In genomic region chr1:22776051-22776611, GRCh38 we compare ENCODE assay signal across 28 cellular contexts.
A peak's percentile ranks its signal among the peaks of the same experiment; 100 is the strongest.
DNase-seq lines count a peak whose midpoint lies in the region; ATAC-seq and TF ChIP-seq lines count a peak whose summit lies in the region.
"Had no signal": no experiment of that assay in that cellular context is flagged by ENCODE, and none has a peak within 500 bp of the region (broad histone marks: within the 10 kb centered on the region; RNA-seq: fewer than 3 reads in every experiment).

No MANE protein-coding gene starts in this region.

- H3K9ac ChIP-seq in SK-N-SH (no peak overlapping the region), endodermal cell (ENCODE audit: extremely low read depth, low read length, poor library complexity, severe bottlenecking) (no peak overlapping the region)

- H3K9me3 ChIP-seq in SK-N-SH = no peaks in the 10 kb centered on the region
- no peaks in the 10 kb centered on the region for H3K9me3 ChIP-seq in endodermal cell (ENCODE audit: control insufficient read depth, low read length)
- H3K9me3 ChIP-seq: colonic mucosa, MG63, tibial nerve had no signal

- H3K4me2 ChIP-seq in SK-N-SH = no peak overlapping the region
- H3K4me2 ChIP-seq: smooth muscle cell had no signal

- DNase-seq in SK-N-SH (peak; percentile 57), NCI-H146 treated with DMSO at 0.1 percent for 48 hours (lab: John Stamatoyannopoulos, UW; ENCODE audit: unreplicated experiment) (peak; percentile 43), endodermal cell (no peak), progenitor cell of endocrine pancreas (ENCODE audit: low spot score, unreplicated experiment) (no peak)
- DNase-seq: activated CD4-positive, alpha-beta T cell treated with anti-CD3 and anti-CD28 coated beads, Interleukin-2, amount 50 U/mL, for 1 hour; activated CD8-positive, alpha-beta memory T cell treated with anti-CD3 and anti-CD28 coated beads, Interleukin-2, amount 50 U/mL, for 4 hours; activated effector memory CD4-positive, alpha-beta T cell treated with Interleukin-2 at 50 U/mL for 16 hours; brain microvascular endothelial cell; CD4-positive, alpha-beta T cell; colonic mucosa; MG63; NCI-H2029; NCI-H510A treated with DMSO at 0.1 percent for 48 hours; OCI-M1; SIG-M5; stimulated activated CD4-positive, alpha-beta T cell treated with anti-CD3 and anti-CD28 coated beads, Interleukin-4, amount 100 ng/mL, for 24 hours; WERI-Rb-1 had no signal

- CTCF ChIA-PET in SK-N-SH (lab: Yijun Ruan, JAX) = interaction anchor here (0.9 to 1.0 kb wide), 2 partner anchors 72 to 86 kb away, joined by 3 to 4 read pairs; no protein-coding TSS in a partner anchor

- peaks cover 0 to 31% of the 10 kb centered on the region in 2 experiments; a peak in 1 of 4 replicates for H3K4me1 ChIP-seq in SK-N-SH (ENCODE audit: control insufficient read depth in 1 of 2, insufficient read depth in 2 of 2, low read depth in 1 of 2, low read length in 1 of 2)
- no peaks in the 10 kb centered on the region for H3K4me1 ChIP-seq in endodermal cell (ENCODE audit: control insufficient read depth, insufficient read depth, low read length)
- H3K4me1 ChIP-seq: colonic mucosa had no signal

- H3K9me3 Mint-ChIP-seq in endodermal cell = no peaks in the 10 kb centered on the region
- H3K9me3 Mint-ChIP-seq in progenitor cell of endocrine pancreas (ENCODE audit: low read depth) = no peaks in the 10 kb centered on the region
- H3K9me3 Mint-ChIP-seq: CD4-positive, alpha-beta T cell; neural crest cell; stimulated activated naive CD8-positive, alpha-beta T cell treated with anti-CD3 and anti-CD28 coated beads, Interleukin-15, Interleukin-2, amounts not matched to agents 100 ng/mL and 50 ng/mL, for 24 hours; T-helper 1 cell treated with Interleukin-12 subunit alpha and Interleukin-12 subunit beta and Interleukin-4 antibody, amounts not matched to agents 30 μg/mL and 1 μg/mL, for 36 hours had no signal

- ATAC-seq in SK-N-SH treated with all-trans-retinoic acid at 6 μM for 48 hours (no peak), GM21786 (IDR thresholded peaks at IDR 0.05; ENCODE audit: unreplicated experiment) (no peak), HG03095 (IDR thresholded peaks at IDR 0.05; ENCODE audit: unreplicated experiment) (no peak), HG03442 (IDR thresholded peaks at IDR 0.05; ENCODE audit: unreplicated experiment) (no peak)
- ATAC-seq: left lobe of liver had no signal

- H3K36me3 ChIP-seq in SK-N-SH (replicated peaks in 1 of 2; ENCODE audit: control insufficient read depth in 1 of 2, insufficient read depth in 2 of 2, low read length in 1 of 2) (no peaks in the 10 kb centered on the region), endodermal cell (ENCODE audit: control insufficient read depth, insufficient read depth, low read length) (no peaks in the 10 kb centered on the region)
- H3K36me3 ChIP-seq: brain microvascular endothelial cell, colonic mucosa, MG63, tibial nerve, WERI-Rb-1 had no signal

- no peaks in the 10 kb centered on the region for H3F3A ChIP-seq in SK-N-SH (replicated peaks; ENCODE audit: insufficient read depth)

- H2AFZ ChIP-seq in SK-N-SH (ENCODE audit: low read depth) = no peak overlapping the region

- peak; percentile 36; the same call in 1 of the 2 replicates for TF ChIP-seq RAD21 in SK-N-SH (IDR thresholded peaks at IDR 0.05; ENCODE audit: low read length)

- no peak overlapping the region for H3K4me3 ChIP-seq in SK-N-SH (ENCODE audit: low read depth in 2 of 2, low read length in 1 of 2)
- no peak overlapping the region for H3K4me3 ChIP-seq in endodermal cell (ENCODE audit: low read length)
- H3K4me3 ChIP-seq: colonic mucosa, MG63, smooth muscle cell, tibial nerve had no signal

- H4K20me1 ChIP-seq in SK-N-SH (ENCODE audit: insufficient read depth) = peaks cover 11% of the 10 kb centered on the region; the same call in 1 of the 2 replicates

- H3K27ac Mint-ChIP-seq in endodermal cell (no peak overlapping the region), progenitor cell of endocrine pancreas (peak overlapping the region; percentile 68)
- H3K27ac Mint-ChIP-seq: CD4-positive, alpha-beta T cell; stimulated activated naive CD8-positive, alpha-beta T cell treated with anti-CD3 and anti-CD28 coated beads, Interleukin-15, Interleukin-2, amounts not matched to agents 100 ng/mL and 50 ng/mL, for 24 hours; T-helper 1 cell treated with Interleukin-12 subunit alpha and Interleukin-12 subunit beta and Interleukin-4 antibody, amounts not matched to agents 30 μg/mL and 1 μg/mL, for 36 hours had no signal

- H3K27me3 ChIP-seq in SK-N-SH (ENCODE audit: insufficient read depth) (no peaks in the 10 kb centered on the region), endodermal cell (ENCODE audit: control insufficient read depth, insufficient read depth, low read length, poor library complexity, severe bottlenecking) (no peaks in the 10 kb centered on the region)
- H3K27me3 ChIP-seq: brain microvascular endothelial cell, colonic mucosa, MG63, tibial nerve had no signal

- 82% methylated on average over 9 of the region's 10 CpGs for WGBS in SK-N-SH (ENCODE audit: low lambda C conversion rate)
- 79 to 86% methylated on average over 4 to 10 of the region's 10 CpGs for WGBS in endodermal cell (ENCODE audit: insufficient coverage in 1 of 2, insufficient read length in 1 of 2), 2 experiments

- H3K4me1 Mint-ChIP-seq in endodermal cell (peaks cover 10% of the 10 kb centered on the region), progenitor cell of endocrine pancreas (ENCODE audit: low read depth) (peaks cover 23% of the 10 kb centered on the region)

- POLR2A ChIA-PET in SK-N-SH (lab: Yijun Ruan, JAX) = no interaction called here

- H3K27me3 Mint-ChIP-seq in endodermal cell (ENCODE audit: insufficient read depth) (peaks cover 25% of the 10 kb centered on the region), progenitor cell of endocrine pancreas (no peaks in the 10 kb centered on the region)

- no peak for TF ChIP-seq CTCF in SK-N-SH (IDR thresholded peaks at IDR 0.05)
- TF ChIP-seq CTCF in endodermal cell (conservative IDR thresholded peaks at IDR 0.05) = peak; percentile 19
- TF ChIP-seq CTCF in progenitor cell of endocrine pancreas (IDR thresholded peaks at IDR 0.05; ENCODE audit: unreplicated experiment) = no peak

- TF ChIP-seq EP300 in SK-N-SH (IDR thresholded peaks at IDR 0.05; ENCODE audit: borderline replicate concordance in 1 of 2, low read depth in 1 of 2, low read length in 1 of 2) = no peak

- H3K4me3 Mint-ChIP-seq in endodermal cell (no peak overlapping the region), progenitor cell of endocrine pancreas (ENCODE audit: low read depth) (no peak overlapping the region)
- H3K4me3 Mint-ChIP-seq: CD4-positive, alpha-beta T cell; neural crest cell; stimulated activated naive CD8-positive, alpha-beta T cell treated with anti-CD3 and anti-CD28 coated beads, Interleukin-15, Interleukin-2, amounts not matched to agents 100 ng/mL and 50 ng/mL, for 24 hours; T-helper 1 cell treated with Interleukin-12 subunit alpha and Interleukin-12 subunit beta and Interleukin-4 antibody, amounts not matched to agents 30 μg/mL and 1 μg/mL, for 36 hours had no signal

- H3K9me2 ChIP-seq in SK-N-SH = no peaks in the 10 kb centered on the region

- no peaks in the 10 kb centered on the region for H3K36me3 Mint-ChIP-seq in endodermal cell (ENCODE audit: low read depth)
- no peaks in the 10 kb centered on the region for H3K36me3 Mint-ChIP-seq in progenitor cell of endocrine pancreas (ENCODE audit: insufficient read depth)

- peaks cover 25% of the 10 kb centered on the region; the same call in 1 of the 2 replicates for H3K79me2 ChIP-seq in SK-N-SH (ENCODE audit: insufficient read depth)

- H3K27ac ChIP-seq in SK-N-SH (ENCODE audit: low read depth in 2 of 2, low read length in 1 of 2) (no peak overlapping the region), endodermal cell (ENCODE audit: low read depth, low read length) (peak overlapping the region; percentile 4)
- H3K27ac ChIP-seq: brain microvascular endothelial cell, colonic mucosa, HL-60, WERI-Rb-1 had no signal

TF ChIP-seq in SK-N-SH, 30 proteins besides CTCF, POLR2A, EP300 and RAD21:
- TF ChIP-seq FOSL2 (IDR thresholded peaks at IDR 0.05; ENCODE audit: borderline replicate concordance, low read depth) (no peak), SMC3 (IDR thresholded peaks at IDR 0.05; ENCODE audit: low read depth, low read length) (peak; percentile 18; the same call in 1 of the 2 replicates), FOXM1 (IDR thresholded peaks at IDR 0.05; ENCODE audit: low read depth) (no peak)

TF ChIP-seq in SK-N-SH treated with all-trans-retinoic acid at 6 μM for 48 hours, 23 proteins besides CTCF, POLR2A, EP300 and RAD21:
- TF ChIP-seq RARB (CRISPR knock-in tag; IDR thresholded peaks at IDR 0.05) (no peak), OSR1 (CRISPR knock-in tag; IDR thresholded peaks at IDR 0.05) (no peak), ZNF565 (CRISPR knock-in tag; conservative IDR thresholded peaks at IDR 0.05; ENCODE audit: low read depth) (no peak), ESRRG (CRISPR knock-in tag; IDR thresholded peaks at IDR 0.05) (no peak), TOX (CRISPR knock-in tag; IDR thresholded peaks at IDR 0.05; ENCODE audit: borderline replicate concordance) (no peak), ZFP3 (CRISPR knock-in tag; IDR thresholded peaks at IDR 0.05) (no peak), ARNTL (CRISPR knock-in tag; IDR thresholded peaks at IDR 0.05; ENCODE audit: borderline replicate concordance, low read depth) (no peak), POU6F1 (CRISPR knock-in tag; IDR thresholded peaks at IDR 0.05; ENCODE audit: borderline replicate concordance, low read depth) (no peak), CSDC2 (CRISPR knock-in tag; IDR thresholded peaks at IDR 0.05) (no peak), PPARA (CRISPR knock-in tag; IDR thresholded peaks at IDR 0.05; ENCODE audit: borderline replicate concordance) (no peak), ZNF70 (CRISPR knock-in tag; IDR thresholded peaks at IDR 0.05) (no peak)

Comparison
In these comparisons a context has a peak if more than half of its experiments do, and no peak if none do; other contexts are left out.
1. DNase-seq: peak in SK-N-SH (single experiment) and NCI-H146 treated with DMSO at 0.1 percent for 48 hours (single experiment); none in endodermal cell (single experiment) and progenitor cell of endocrine pancreas (single experiment).